2 cellular contexts compared by ENCODE assay signal in genomic region chr2:10783421-10783820, GRCh38.
TF ChIP-seq lines count a peak whose summit lies in the region.

No MANE protein-coding gene starts in this region.

TF ChIP-seq in K562, 482 proteins besides CTCF, POLR2A, EP300 and RAD21 (continued from another document):
- TF ChIP-seq, protein P1, sequence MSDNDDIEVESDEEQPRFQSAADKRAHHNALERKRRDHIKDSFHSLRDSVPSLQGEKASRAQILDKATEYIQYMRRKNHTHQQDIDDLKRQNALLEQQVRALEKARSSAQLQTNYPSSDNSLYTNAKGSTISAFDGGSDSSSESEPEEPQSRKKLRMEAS (CRISPR knock-in tag; IDR thresholded peaks at IDR 0.05), result no peak
- TF ChIP-seq, protein P2, sequence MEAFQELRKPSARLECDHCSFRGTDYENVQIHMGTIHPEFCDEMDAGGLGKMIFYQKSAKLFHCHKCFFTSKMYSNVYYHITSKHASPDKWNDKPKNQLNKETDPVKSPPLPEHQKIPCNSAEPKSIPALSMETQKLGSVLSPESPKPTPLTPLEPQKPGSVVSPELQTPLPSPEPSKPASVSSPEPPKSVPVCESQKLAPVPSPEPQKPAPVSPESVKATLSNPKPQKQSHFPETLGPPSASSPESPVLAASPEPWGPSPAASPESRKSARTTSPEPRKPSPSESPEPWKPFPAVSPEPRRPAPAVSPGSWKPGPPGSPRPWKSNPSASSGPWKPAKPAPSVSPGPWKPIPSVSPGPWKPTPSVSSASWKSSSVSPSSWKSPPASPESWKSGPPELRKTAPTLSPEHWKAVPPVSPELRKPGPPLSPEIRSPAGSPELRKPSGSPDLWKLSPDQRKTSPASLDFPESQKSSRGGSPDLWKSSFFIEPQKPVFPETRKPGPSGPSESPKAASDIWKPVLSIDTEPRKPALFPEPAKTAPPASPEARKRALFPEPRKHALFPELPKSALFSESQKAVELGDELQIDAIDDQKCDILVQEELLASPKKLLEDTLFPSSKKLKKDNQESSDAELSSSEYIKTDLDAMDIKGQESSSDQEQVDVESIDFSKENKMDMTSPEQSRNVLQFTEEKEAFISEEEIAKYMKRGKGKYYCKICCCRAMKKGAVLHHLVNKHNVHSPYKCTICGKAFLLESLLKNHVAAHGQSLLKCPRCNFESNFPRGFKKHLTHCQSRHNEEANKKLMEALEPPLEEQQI (IDR thresholded peaks at IDR 0.05), result no peak

TF ChIP-seq in SK-N-SH treated with all-trans-retinoic acid at 6 μM for 48 hours, 23 proteins besides CTCF, POLR2A, EP300 and RAD21:
- TF ChIP-seq CREB5 (CRISPR knock-in tag; IDR thresholded peaks at IDR 0.05; ENCODE audit: low read depth) (no peak), ZFP30 (CRISPR knock-in tag; IDR thresholded peaks at IDR 0.05) (no peak), GLIS3 (CRISPR knock-in tag; IDR thresholded peaks at IDR 0.05) (no peak), ARNTL (CRISPR knock-in tag; IDR thresholded peaks at IDR 0.05; ENCODE audit: borderline replicate concordance, low read depth) (no peak), SNAI2 (CRISPR knock-in tag; IDR thresholded peaks at IDR 0.05) (no peak), ZFP3 (CRISPR knock-in tag; IDR thresholded peaks at IDR 0.05) (no peak)
- TF ChIP-seq, protein P3, sequence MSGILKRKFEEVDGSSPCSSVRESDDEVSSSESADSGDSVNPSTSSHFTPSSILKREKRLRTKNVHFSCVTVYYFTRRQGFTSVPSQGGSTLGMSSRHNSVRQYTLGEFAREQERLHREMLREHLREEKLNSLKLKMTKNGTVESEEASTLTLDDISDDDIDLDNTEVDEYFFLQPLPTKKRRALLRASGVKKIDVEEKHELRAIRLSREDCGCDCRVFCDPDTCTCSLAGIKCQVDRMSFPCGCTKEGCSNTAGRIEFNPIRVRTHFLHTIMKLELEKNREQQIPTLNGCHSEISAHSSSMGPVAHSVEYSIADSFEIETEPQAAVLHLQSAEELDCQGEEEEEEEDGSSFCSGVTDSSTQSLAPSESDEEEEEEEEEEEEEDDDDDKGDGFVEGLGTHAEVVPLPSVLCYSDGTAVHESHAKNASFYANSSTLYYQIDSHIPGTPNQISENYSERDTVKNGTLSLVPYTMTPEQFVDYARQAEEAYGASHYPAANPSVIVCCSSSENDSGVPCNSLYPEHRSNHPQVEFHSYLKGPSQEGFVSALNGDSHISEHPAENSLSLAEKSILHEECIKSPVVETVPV (CRISPR knock-in tag; IDR thresholded peaks at IDR 0.05), result no peak
